16 cellular contexts compared by ENCODE assay signal in the genomic region with DNA sequence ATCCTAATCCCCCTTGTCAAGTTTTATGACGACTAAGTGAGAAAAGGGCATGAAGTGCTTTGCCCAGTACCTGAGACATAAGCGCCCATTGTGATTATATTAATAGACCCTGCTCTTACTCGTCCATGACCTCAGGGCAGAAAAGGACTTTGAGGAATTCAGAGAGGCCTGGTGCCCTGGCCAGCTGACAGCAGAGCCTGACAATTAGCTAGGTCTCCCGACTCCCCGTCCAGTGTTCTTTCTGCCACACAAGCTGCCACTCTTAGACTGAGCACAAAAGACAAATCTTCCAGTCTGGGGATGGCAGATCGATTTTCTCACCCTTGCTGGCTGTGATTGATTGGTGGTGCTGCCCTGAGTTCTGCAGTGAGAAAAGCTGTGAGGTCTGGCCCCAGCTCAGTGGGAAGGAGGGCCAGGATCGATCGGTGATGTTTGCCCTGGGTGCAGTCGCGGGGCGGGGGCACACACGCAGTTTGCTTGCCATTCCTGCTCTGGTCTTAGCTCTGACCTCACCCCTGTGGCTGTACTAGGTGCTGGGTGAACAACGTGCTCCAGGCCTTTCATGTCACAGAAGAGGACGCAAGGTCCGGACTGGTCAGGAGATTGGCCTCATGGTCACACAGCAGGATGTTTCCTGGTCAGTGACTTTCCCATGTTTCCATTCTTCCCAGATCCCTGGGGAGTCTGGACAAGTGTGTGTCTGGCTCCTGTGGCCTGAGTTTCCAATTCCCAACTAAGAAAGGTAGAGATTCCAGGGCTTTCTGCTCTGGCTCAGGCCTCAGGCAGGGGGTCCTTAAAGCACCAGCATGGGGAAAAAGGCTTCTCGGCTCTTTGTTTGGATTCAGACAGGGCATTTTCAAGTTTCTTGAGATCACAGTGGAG.
A peak's percentile ranks its signal among the peaks of the same experiment; 100 is the strongest.
DNase-seq lines count a peak whose midpoint lies in the region; ATAC-seq and TF ChIP-seq lines count a peak whose summit lies in the region.
"Had no signal": no experiment of that assay in that cellular context is flagged by ENCODE, and none has a peak within 500 bp of the region (broad histone marks: within the 10 kb centered on the region; RNA-seq: fewer than 3 reads in every experiment).

No MANE protein-coding gene starts in this region.

- H3K4me2 ChIP-seq in mesendoderm (ENCODE audit: low read length) (no peak overlapping the region), GM23248 (ENCODE audit: unreplicated experiment) (no peak overlapping the region)

- H3F3A ChIP-seq in GM23248 (ENCODE audit: insufficient read depth) = no peaks in the 10 kb centered on the region

- peak overlapping the region; percentile 2 for H3K18ac ChIP-seq in mesendoderm (ENCODE audit: low read length)

- H4K20me1 ChIP-seq in GM23248 (ENCODE audit: insufficient read depth) = no peaks in the 10 kb centered on the region

- H2AK5ac ChIP-seq in mesendoderm (ENCODE audit: low read length) = peak overlapping the region; percentile 31

- H3K4me3 ChIP-seq in esophagus muscularis mucosa = no peak overlapping the region
- H3K4me3 ChIP-seq in mesendoderm (ENCODE audit: low read length) = no peak overlapping the region
- no peak overlapping the region for H3K4me3 ChIP-seq in sigmoid colon
- H3K4me3 ChIP-seq in GM23248 = no peak overlapping the region
- H3K4me3 ChIP-seq: thoracic aorta had no signal

- TF ChIP-seq EP300 in esophagus muscularis mucosa (IDR thresholded peaks at IDR 0.05) (no peak), sigmoid colon (IDR thresholded peaks at IDR 0.05) (no peak)

- H3K9me2 ChIP-seq in GM23248 (ENCODE audit: insufficient read depth) = no peaks in the 10 kb centered on the region

- TF ChIP-seq POLR2A in esophagus muscularis mucosa (IDR thresholded peaks at IDR 0.05; ENCODE audit: low read depth) (no peak), sigmoid colon (IDR thresholded peaks at IDR 0.05) (no peak)

- H3K4me1 ChIP-seq in esophagus muscularis mucosa (peaks cover 37 to 47% (median 44%) of the 10 kb centered on the region in 4 donors), mesendoderm (ENCODE audit: control insufficient read depth, low read depth, low read length) (peaks cover 8% of the 10 kb centered on the region), sigmoid colon (peaks cover 0 to 45% (median 41%) of the 10 kb centered on the region in 4 donors), GM23248 (ENCODE audit: insufficient read depth) (peaks cover 6% of the 10 kb centered on the region; the same call in 1 of the 2 replicates)

- whole genome bisulfite sequencing in esophagus muscularis mucosa = 66% methylated on average over 16 of the region's 16 CpGs
- no CpG with 5 or more reads among the region's 16 CpGs for WGBS in mesendoderm (ENCODE audit: extremely low coverage, insufficient coverage, low lambda C conversion rate)
- whole genome bisulfite sequencing in sigmoid colon, 2 donors = 66 to 83% methylated on average over 16 of the region's 16 CpGs
- WGBS in GM23248 (ENCODE audit: low coverage in 1 of 2, low lambda C conversion rate in 2 of 2, missing lambda C conversion rate in 2 of 2), 2 experiments = 90 to 91% methylated on average over 16 of the region's 16 CpGs

- H3K4ac ChIP-seq in mesendoderm (ENCODE audit: low read depth, low read length) = no peak overlapping the region

- peak overlapping the region; percentile 2 for H3K23ac ChIP-seq in mesendoderm (ENCODE audit: low read length)

- H3K56ac ChIP-seq in mesendoderm (ENCODE audit: low read length) = peak overlapping the region; percentile 54

- H3K9me3 ChIP-seq in esophagus muscularis mucosa = no peaks in the 10 kb centered on the region
- H3K9me3 ChIP-seq in sigmoid colon = no peaks in the 10 kb centered on the region
- H3K9me3 ChIP-seq in GM23248 (ENCODE audit: low read depth) = no peaks in the 10 kb centered on the region
- H3K9me3 ChIP-seq: thoracic aorta had no signal

- no peak overlapping the region for H2BK15ac ChIP-seq in mesendoderm (replicated peaks; ENCODE audit: low read depth)

- TF ChIP-seq CTCF in esophagus muscularis mucosa (IDR thresholded peaks at IDR 0.05) (no peak), sigmoid colon (IDR thresholded peaks at IDR 0.05) (no peak)

- intact Hi-C loops in esophagus muscularis mucosa (cut with DNase I) = no loop called here
- intact Hi-C loops in sigmoid colon (cut with DNase I) = loop anchor here (2.0 kb wide), 1 partner anchor 32 kb away; no protein-coding TSS in a partner anchor

- H4K5ac ChIP-seq in mesendoderm (ENCODE audit: low read length) = no peak overlapping the region

- no peaks in the 10 kb centered on the region for H3K79me2 ChIP-seq in mesendoderm (ENCODE audit: control insufficient read depth, insufficient read depth, low read length)
- H3K79me2 ChIP-seq in GM23248 (ENCODE audit: insufficient read depth) = no peaks in the 10 kb centered on the region

- ATAC-seq in HG03521 (IDR thresholded peaks at IDR 0.05; ENCODE audit: unreplicated experiment) = no peak
- ATAC-seq in GM21825 (IDR thresholded peaks at IDR 0.05; ENCODE audit: unreplicated experiment) = no peak
- ATAC-seq: activated T-cell treated with anti-CD3 and anti-CD28 coated beads, Interleukin-2, amount 50 U/mL, for 4 hours; HCT116 had no signal

- H2BK5ac ChIP-seq in mesendoderm (ENCODE audit: low read length) = peak overlapping the region; percentile 38

- DNase-seq in HuH-7 (ENCODE audit: low spot score) (peak; percentile 67), esophagus muscularis mucosa (ENCODE audit: extremely low spot score) (no peak), mesendoderm (peak; percentile 65), sigmoid colon (peak; percentile 65), DMS 273 treated with DMSO at 0.1 percent for 48 hours (lab: John Stamatoyannopoulos, UW) (no peak), GM23248 (no peak)
- DNase-seq: activated CD4-positive, CD25-positive, alpha-beta regulatory T cell treated with anti-CD3 and anti-CD28 coated beads, Interleukin-2, amount 50 U/mL, for 72 hours; activated T-cell treated with anti-CD3 and anti-CD28 coated beads, Interleukin-2, amount 50 U/mL, for 4 hours; amniotic stem cell; DMS153; MM.1S; stimulated activated CD4-positive, alpha-beta T cell treated with anti-CD3 and anti-CD28 coated beads, Interleukin-12 subunit alpha, Interleukin-12 subunit beta, amount 100 ng/mL, for 4 hours had no signal

- no peaks in the 10 kb centered on the region for H3K79me1 ChIP-seq in mesendoderm (ENCODE audit: low read length)

- H3K27ac ChIP-seq in esophagus muscularis mucosa (replicated peaks in 1 of 4) (peak overlapping the region; percentile 67 to 75 (median 70)), mesendoderm (ENCODE audit: low read depth, low read length) (no peak overlapping the region), sigmoid colon (peak overlapping the region; percentile 69 to 82 (median 72)), GM23248 (no peak overlapping the region)

- H3K9ac ChIP-seq in mesendoderm (ENCODE audit: low read length) = peak overlapping the region; percentile 1
- H3K9ac ChIP-seq in GM23248 = no peak overlapping the region

- no peak overlapping the region for H2BK120ac ChIP-seq in mesendoderm (ENCODE audit: low read depth, low read length)

- H4K8ac ChIP-seq in mesendoderm (ENCODE audit: low read depth, low read length) = no peak overlapping the region

- no peak overlapping the region for H2AFZ ChIP-seq in GM23248

- H3K27me3 ChIP-seq in esophagus muscularis mucosa (no peaks in the 10 kb centered on the region), mesendoderm (ENCODE audit: insufficient read depth, low read length, poor library complexity) (no peaks in the 10 kb centered on the region), sigmoid colon (no peaks in the 10 kb centered on the region), GM23248 (replicated peaks; ENCODE audit: insufficient read depth) (no peaks in the 10 kb centered on the region; the same call in 1 of the 2 replicates)

- in situ Hi-C loops in GM23248 (cut with MboI) = no loop called here

- H3K36me3 ChIP-seq in esophagus muscularis mucosa = no peaks in the 10 kb centered on the region
- H3K36me3 ChIP-seq in mesendoderm (ENCODE audit: control insufficient read depth, insufficient read depth, low read length) = no peaks in the 10 kb centered on the region
- H3K36me3 ChIP-seq in sigmoid colon = no peaks in the 10 kb centered on the region
- H3K36me3 ChIP-seq in GM23248 (ENCODE audit: low read depth) = no peaks in the 10 kb centered on the region
- H3K36me3 ChIP-seq: thoracic aorta had no signal

Comparison
In these comparisons a context has a peak if more than half of its experiments do, and no peak if none do; other contexts are left out.
1. DNase-seq: peak in HuH-7 (single experiment), mesendoderm (single experiment) and sigmoid colon (single experiment); none in esophagus muscularis mucosa (single experiment), DMS 273 treated with DMSO at 0.1 percent for 48 hours (single experiment) and GM23248 (single experiment).
2. H3K27ac ChIP-seq: peak in esophagus muscularis mucosa (4 of 4) and sigmoid colon (4 of 4); none in mesendoderm (single experiment) and GM23248 (single experiment).